12 cellular contexts compared by ENCODE assay signal in genomic region chr4:76696109-76696508, GRCh38.
DNase-seq lines count a peak whose midpoint lies in the region; ATAC-seq and TF ChIP-seq lines count a peak whose summit lies in the region.
"Had no signal": no experiment of that assay in that cellular context is flagged by ENCODE, and none has a peak within 500 bp of the region (broad histone marks: within the 10 kb centered on the region; RNA-seq: fewer than 3 reads in every experiment).

No MANE protein-coding gene starts in this region.

- H3K27me3 ChIP-seq in ascending aorta, result no peaks in the 10 kb centered on the region
- H3K27me3 ChIP-seq: colonic mucosa had no signal

- DNase-seq in Caki2 (ENCODE audit: low read depth), result peak; percentile 10
- peak; percentile 37 for DNase-seq in HuH-7 (ENCODE audit: low spot score)
- DNase-seq in ascending aorta (ENCODE audit: low spot score in 2 of 2), result no peak
- no peak for DNase-seq in left lobe of liver (ENCODE audit: low spot score)
- DNase-seq in naive thymus-derived CD8-positive, alpha-beta T cell, result no peak
- DNase-seq in superior temporal gyrus (ENCODE audit: extremely low spot score), result no peak
- DNase-seq: colonic mucosa, DMS153, hippocampal formation had no signal

- ATAC-seq in left lobe of liver (peak; percentile 34), GM18870 (IDR thresholded peaks at IDR 0.05; ENCODE audit: unreplicated experiment) (no peak), GM21786 (IDR thresholded peaks at IDR 0.05; ENCODE audit: unreplicated experiment) (no peak)
- no peak for ATAC-seq in naive thymus-derived CD8-positive, alpha-beta T cell
- ATAC-seq: stimulated activated effector memory CD8-positive, alpha-beta T cell treated with anti-CD3 and anti-CD28 coated beads, Interleukin-12 subunit alpha, Interleukin-12 subunit beta, amount 100 ng/mL, for 72 hours had no signal

- no peaks in the 10 kb centered on the region for H3K36me3 Mint-ChIP-seq in naive thymus-derived CD8-positive, alpha-beta T cell
- H3K36me3 Mint-ChIP-seq: stimulated activated effector memory CD8-positive, alpha-beta T cell treated with anti-CD3 and anti-CD28 coated beads, Interleukin-12 subunit alpha, Interleukin-12 subunit beta, amount 100 ng/mL, for 72 hours had no signal

- H3K27ac ChIP-seq in ascending aorta, result peak overlapping the region; percentile 16 to 26
- H3K27ac ChIP-seq: colonic mucosa had no signal

- H3K4me3 ChIP-seq in ascending aorta, result no peak overlapping the region
- H3K4me3 ChIP-seq: colonic mucosa had no signal

- no peaks in the 10 kb centered on the region for H3K36me3 ChIP-seq in ascending aorta
- H3K36me3 ChIP-seq: colonic mucosa had no signal

- no peaks in the 10 kb centered on the region for H3K9me3 ChIP-seq in ascending aorta
- H3K9me3 ChIP-seq: colonic mucosa had no signal

- in situ Hi-C loops in Caki2 (cut with HindIII; ENCODE audit: low pct_unique_long_range_greater_than_20kb, low sequenced_read_pairs), result no loop called here

- peaks cover 11 to 51% of the 10 kb centered on the region in 2 donors for H3K4me1 ChIP-seq in ascending aorta
- H3K4me1 ChIP-seq: colonic mucosa had no signal

- H3K4me3 Mint-ChIP-seq in naive thymus-derived CD8-positive, alpha-beta T cell, result no peak overlapping the region
- H3K4me3 Mint-ChIP-seq: stimulated activated effector memory CD8-positive, alpha-beta T cell treated with anti-CD3 and anti-CD28 coated beads, Interleukin-12 subunit alpha, Interleukin-12 subunit beta, amount 100 ng/mL, for 72 hours had no signal

- H3K4me1 Mint-ChIP-seq in naive thymus-derived CD8-positive, alpha-beta T cell, result peaks cover 1 to 7% (median 5%) of the 10 kb centered on the region in 4 donors
- H3K4me1 Mint-ChIP-seq: stimulated activated effector memory CD8-positive, alpha-beta T cell treated with anti-CD3 and anti-CD28 coated beads, Interleukin-12 subunit alpha, Interleukin-12 subunit beta, amount 100 ng/mL, for 72 hours had no signal

- POLR2A ChIA-PET in naive thymus-derived CD8-positive, alpha-beta T cell (lab: Charles Lee), result no interaction called here

- peaks cover 0 to 6% (median 0%) of the 10 kb centered on the region in 9 donors for H3K9me3 Mint-ChIP-seq in naive thymus-derived CD8-positive, alpha-beta T cell
- H3K9me3 Mint-ChIP-seq: stimulated activated effector memory CD8-positive, alpha-beta T cell treated with anti-CD3 and anti-CD28 coated beads, Interleukin-12 subunit alpha, Interleukin-12 subunit beta, amount 100 ng/mL, for 72 hours had no signal

- no peak overlapping the region for H3K27ac Mint-ChIP-seq in naive thymus-derived CD8-positive, alpha-beta T cell
- H3K27ac Mint-ChIP-seq: stimulated activated effector memory CD8-positive, alpha-beta T cell treated with anti-CD3 and anti-CD28 coated beads, Interleukin-12 subunit alpha, Interleukin-12 subunit beta, amount 100 ng/mL, for 72 hours had no signal

- H3K27me3 Mint-ChIP-seq in naive thymus-derived CD8-positive, alpha-beta T cell, result peaks cover 26 to 69% (median 54%) of the 10 kb centered on the region in 5 donors

- no peak for TF ChIP-seq CTCF in ascending aorta (IDR thresholded peaks at IDR 0.05)

- intact Hi-C loops in ascending aorta (cut with DNase I), result no loop called here

Comparison
In these comparisons a context has a peak if more than half of its experiments do, and no peak if none do; other contexts are left out.
1. DNase-seq: peak in Caki2 (single experiment) and HuH-7 (single experiment); none in ascending aorta (0 of 2), left lobe of liver (single experiment), naive thymus-derived CD8-positive, alpha-beta T cell (0 of 10) and superior temporal gyrus (single experiment).